9 cellular contexts compared by ENCODE assay signal in genomic region chr3:149487598-149488197, GRCh38. TPM values are rescaled to one million over a fixed set of nuclear protein-coding genes. Genes with fewer than 3 reads are reported as not detected.
DNase-seq lines count a peak whose midpoint lies in the region; ATAC-seq and TF ChIP-seq lines count a peak whose summit lies in the region.
"Had no signal": no experiment of that assay in that cellular context is flagged by ENCODE, and none has a peak within 500 bp of the region (broad histone marks: within the 10 kb centered on the region; RNA-seq: fewer than 3 reads in every experiment).

No MANE protein-coding gene starts in this region.

- H2BK15ac ChIP-seq in mesendoderm (replicated peaks; ENCODE audit: low read depth) = no peak overlapping the region

- POLR2A ChIA-PET in CD4-positive, alpha-beta T cell (lab: Charles Lee) = no interaction called here
- POLR2A ChIA-PET in activated CD4-positive, alpha-beta memory T cell treated with anti-CD3 and anti-CD28 coated beads for 36 hours (lab: Charles Lee) = no interaction called here

- no peaks in the 10 kb centered on the region for H3K79me2 ChIP-seq in mesendoderm (ENCODE audit: control insufficient read depth, insufficient read depth, low read length)

- no peak overlapping the region for H3K9ac ChIP-seq in mesendoderm (ENCODE audit: low read length)

- CTCF ChIA-PET in CD4-positive, alpha-beta T cell (lab: Charles Lee) = no interaction called here
- CTCF ChIA-PET in activated CD4-positive, alpha-beta memory T cell treated with anti-CD3 and anti-CD28 coated beads for 36 hours (lab: Charles Lee) = interaction anchor here (0.6 to 1.0 kb wide), 3 partner anchors 12 to 634 kb away, joined by 3 read pairs; no protein-coding TSS in a partner anchor

- TF ChIP-seq CTCF in CD4-positive, alpha-beta T cell (IDR thresholded peaks at IDR 0.05) = peak; percentile 13

- H4K8ac ChIP-seq in mesendoderm (ENCODE audit: low read depth, low read length) = no peak overlapping the region

- H3K4ac ChIP-seq in mesendoderm (ENCODE audit: low read depth, low read length) = no peak overlapping the region

- ATAC-seq in CD4-positive, alpha-beta T cell (ENCODE audit: poor library complexity) = no peak
- peak; percentile 92 for ATAC-seq in GM18868 (IDR thresholded peaks at IDR 0.05; ENCODE audit: unreplicated experiment)
- ATAC-seq in HG03432 (IDR thresholded peaks at IDR 0.05; ENCODE audit: unreplicated experiment) = peak; percentile 78

- no peak overlapping the region for H3K27ac Mint-ChIP-seq in CD4-positive, alpha-beta T cell
- H3K27ac Mint-ChIP-seq in activated CD4-positive, alpha-beta memory T cell treated with anti-CD3 and anti-CD28 coated beads for 36 hours = no peak overlapping the region
- H3K27ac Mint-ChIP-seq: stimulated activated naive CD8-positive, alpha-beta T cell treated with anti-CD3 and anti-CD28 coated beads, Interleukin-15, Interleukin-2, amounts not matched to agents 100 ng/mL and 50 ng/mL, for 24 hours had no signal

- no peak overlapping the region for H3K4me3 Mint-ChIP-seq in CD4-positive, alpha-beta T cell
- no peak overlapping the region for H3K4me3 Mint-ChIP-seq in activated CD4-positive, alpha-beta memory T cell treated with anti-CD3 and anti-CD28 coated beads for 36 hours
- H3K4me3 Mint-ChIP-seq: stimulated activated naive CD8-positive, alpha-beta T cell treated with anti-CD3 and anti-CD28 coated beads, Interleukin-15, Interleukin-2, amounts not matched to agents 100 ng/mL and 50 ng/mL, for 24 hours had no signal

- peaks cover 4% of the 10 kb centered on the region for H3K27me3 ChIP-seq in CD4-positive, alpha-beta T cell (ENCODE audit: control insufficient read depth, insufficient read depth, low read length)
- no peaks in the 10 kb centered on the region for H3K27me3 ChIP-seq in mesendoderm (ENCODE audit: insufficient read depth, low read length, poor library complexity)

- H3K36me3 ChIP-seq in mesendoderm (ENCODE audit: control insufficient read depth, insufficient read depth, low read length) = no peaks in the 10 kb centered on the region

- H4K5ac ChIP-seq in mesendoderm (ENCODE audit: low read length) = no peak overlapping the region

- H2BK120ac ChIP-seq in mesendoderm (ENCODE audit: low read depth, low read length) = no peak overlapping the region

- H3K56ac ChIP-seq in mesendoderm (ENCODE audit: low read length) = no peak overlapping the region

- no peak overlapping the region for H3K4me3 ChIP-seq in mesendoderm (ENCODE audit: low read length)

- H3K36me3 Mint-ChIP-seq in CD4-positive, alpha-beta T cell (ENCODE audit: low read depth) = no peaks in the 10 kb centered on the region
- H3K36me3 Mint-ChIP-seq in activated CD4-positive, alpha-beta memory T cell treated with anti-CD3 and anti-CD28 coated beads for 36 hours = no peaks in the 10 kb centered on the region

- H3K4me2 ChIP-seq in mesendoderm (ENCODE audit: low read length) = no peak overlapping the region

- no CpG with 5 or more reads among the region's 6 CpGs for WGBS in mesendoderm (ENCODE audit: extremely low coverage, insufficient coverage, low lambda C conversion rate)

- no peak overlapping the region for H2AK5ac ChIP-seq in mesendoderm (ENCODE audit: low read length)

- no peak overlapping the region for H2BK5ac ChIP-seq in mesendoderm (ENCODE audit: low read length)

- peaks cover 19% of the 10 kb centered on the region for H3K27me3 Mint-ChIP-seq in CD4-positive, alpha-beta T cell
- H3K27me3 Mint-ChIP-seq in activated CD4-positive, alpha-beta memory T cell treated with anti-CD3 and anti-CD28 coated beads for 36 hours = peaks cover 10% of the 10 kb centered on the region

- intact Hi-C loops in CD4-positive, alpha-beta T cell (cut with DNase I, micrococcal nuclease) = no loop called here
- intact Hi-C loops in activated CD4-positive, alpha-beta memory T cell treated with anti-CD3 and anti-CD28 coated beads for 36 hours (cut with micrococcal nuclease) = loop anchor here (10.0 kb wide), 1 partner anchor 533 kb away; no protein-coding TSS in a partner anchor

- peak in 1 of 10 experiments; percentile 1 for DNase-seq in CD4-positive, alpha-beta T cell
- peak; percentile 57 for DNase-seq in activated CD4-positive, alpha-beta memory T cell treated with anti-CD3 and anti-CD28 coated beads for 36 hours
- DNase-seq in mesendoderm (peak; percentile 67), NCI-H2171 (lab: John Stamatoyannopoulos, UW) (no peak), foreskin melanocyte (no peak), HPDE6-E6E7 (ENCODE audit: extremely low spot score) (no peak)

- H3K79me1 ChIP-seq in mesendoderm (ENCODE audit: low read length) = no peaks in the 10 kb centered on the region

- no peak overlapping the region for H3K27ac ChIP-seq in CD4-positive, alpha-beta T cell (ENCODE audit: low read depth, low read length)
- H3K27ac ChIP-seq in mesendoderm (ENCODE audit: low read depth, low read length) = no peak overlapping the region

- H3K23ac ChIP-seq in mesendoderm (ENCODE audit: low read length) = no peak overlapping the region

- H3K4me1 ChIP-seq in mesendoderm (ENCODE audit: control insufficient read depth, low read depth, low read length) = no peaks in the 10 kb centered on the region

- no peak overlapping the region for H3K18ac ChIP-seq in mesendoderm (ENCODE audit: low read length)

- H3K9me3 ChIP-seq in CD4-positive, alpha-beta T cell (ENCODE audit: control insufficient read depth, low read length) = no peaks in the 10 kb centered on the region

- H3K4me1 Mint-ChIP-seq in CD4-positive, alpha-beta T cell (ENCODE audit: low read depth) = no peaks in the 10 kb centered on the region
- H3K4me1 Mint-ChIP-seq in activated CD4-positive, alpha-beta memory T cell treated with anti-CD3 and anti-CD28 coated beads for 36 hours (ENCODE audit: low read depth) = no peaks in the 10 kb centered on the region

- no peaks in the 10 kb centered on the region for H3K9me3 Mint-ChIP-seq in CD4-positive, alpha-beta T cell
- H3K9me3 Mint-ChIP-seq in activated CD4-positive, alpha-beta memory T cell treated with anti-CD3 and anti-CD28 coated beads for 36 hours = no peaks in the 10 kb centered on the region
- H3K9me3 Mint-ChIP-seq: stimulated activated naive CD8-positive, alpha-beta T cell treated with anti-CD3 and anti-CD28 coated beads, Interleukin-15, Interleukin-2, amounts not matched to agents 100 ng/mL and 50 ng/mL, for 24 hours had no signal

RNA-seq across cellular contexts. Expression of gene TM4SF4, which starts 13.2 kb away (rescaled TPM):
- not detected for total RNA-seq in CD4-positive, alpha-beta T cell
- not detected for total RNA-seq in activated CD4-positive, alpha-beta memory T cell treated with anti-CD3 and anti-CD28 coated beads for 36 hours
- polyA plus RNA-seq in mesendoderm (2013, experiment 1 of 2) = not detected
- polyA plus RNA-seq in mesendoderm (2013, experiment 2 of 2) = not detected

Comparison
In these comparisons a context has a peak if more than half of its experiments do, and no peak if none do; other contexts are left out.
1. DNase-seq: peak in activated CD4-positive, alpha-beta memory T cell treated with anti-CD3 and anti-CD28 coated beads for 36 hours (single experiment) and mesendoderm (single experiment); none in NCI-H2171 (single experiment), foreskin melanocyte (single experiment) and HPDE6-E6E7 (single experiment).